In the genomic region with DNA sequence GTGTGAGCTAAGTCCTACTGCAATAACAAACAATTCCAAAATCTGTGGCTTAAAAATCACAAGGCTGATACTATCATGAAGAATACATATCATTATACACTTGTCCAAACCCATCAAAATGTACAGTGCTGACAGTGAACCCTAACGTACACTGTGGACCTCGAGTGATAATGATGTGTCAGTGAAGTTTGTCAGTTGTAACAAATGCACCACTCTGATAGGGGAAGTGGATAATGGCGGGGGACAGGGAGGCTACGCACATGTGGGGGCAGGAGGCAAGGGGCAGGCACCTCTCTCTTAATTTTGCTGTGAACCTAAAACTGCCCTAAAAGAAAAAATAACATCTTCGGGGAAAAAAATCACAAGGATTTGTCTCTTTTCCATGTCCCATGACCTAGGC, we compare ENCODE assay signal across 7 cellular contexts.
"Had no signal": no experiment of that assay in that cellular context is flagged by ENCODE, and none has a peak within 500 bp of the region (broad histone marks: within the 10 kb centered on the region; RNA-seq: fewer than 3 reads in every experiment).

No MANE protein-coding gene starts in this region.

- FAIRE-seq: G401.6, GM12878, GM12892, GM18507, GM19239 had no signal

- ATAC-seq: GM12878 had no signal

- H3K4me3 ChIP-seq: GM12878 had no signal

- DNase-seq: GDM1, GF-D8 had no signal
